In the genomic region with DNA sequence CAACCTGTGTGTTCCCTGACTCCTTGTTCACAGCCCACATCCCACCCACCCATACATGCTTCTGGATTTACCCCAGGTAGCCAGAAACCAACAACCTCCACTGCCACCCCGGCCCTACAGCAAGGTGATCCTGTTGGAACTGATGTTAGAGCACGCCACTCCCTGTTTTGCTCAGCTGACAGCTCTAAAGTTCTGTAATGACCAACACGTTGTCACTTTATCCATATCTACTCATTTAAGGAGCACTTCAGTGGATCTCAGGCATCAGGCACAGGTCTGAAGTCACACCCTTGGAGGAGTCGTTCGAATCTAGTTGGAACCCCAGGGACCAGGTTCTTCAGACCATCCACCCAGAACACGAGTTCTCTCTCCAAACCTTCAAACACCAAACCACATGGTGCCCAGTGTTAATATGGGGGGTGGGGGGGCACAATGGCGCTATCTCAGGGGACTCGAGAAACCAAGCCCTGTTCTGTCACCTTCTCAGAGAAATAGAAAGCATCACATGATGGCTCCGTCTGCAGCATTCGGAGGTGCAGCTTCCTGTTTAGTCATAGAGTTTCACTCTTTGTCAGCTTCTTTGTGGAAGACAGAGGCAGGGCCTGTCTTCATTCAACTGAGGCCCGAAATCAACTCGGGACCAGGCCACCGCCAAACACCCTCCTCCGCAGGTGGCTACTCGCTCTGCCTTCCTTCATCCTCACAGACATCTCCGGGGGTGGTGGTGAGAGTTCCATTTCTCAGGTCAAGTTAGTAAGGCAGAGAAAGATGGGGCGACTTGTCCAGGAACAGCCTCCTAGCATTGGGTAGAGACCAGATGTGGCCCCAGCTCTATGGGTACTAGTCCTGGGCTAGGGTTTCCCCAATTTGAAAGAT, we compare ENCODE assay signal across 8 cellular contexts.
A peak's percentile ranks its signal among the peaks of the same experiment; 100 is the strongest.
DNase-seq lines count a peak whose midpoint lies in the region; ATAC-seq, FAIRE-seq and TF ChIP-seq lines count a peak whose summit lies in the region.

No MANE protein-coding gene starts in this region.

- H3K4me1 ChIP-seq in right lobe of liver (peaks cover 0 to 25% (median 10%) of the 10 kb centered on the region in 4 donors), HepG2 (ENCODE audit: insufficient read depth, low read length) (no peaks in the 10 kb centered on the region), H9 (ENCODE audit: insufficient read depth, low read length) (no peaks in the 10 kb centered on the region)

- no peak overlapping the region for H2BK120ac ChIP-seq in H9 (ENCODE audit: low read depth, low read length, poor library complexity, severe bottlenecking)

- H3K4me1 Mint-ChIP-seq in H9: peaks cover 17 to 26% of the 10 kb centered on the region in 2 experiments

- no peak overlapping the region for H4K8ac ChIP-seq in H9 (replicated peaks; ENCODE audit: insufficient read length, low read depth, low read length)

- no peak overlapping the region for H3K14ac ChIP-seq in H9 (ENCODE audit: insufficient read depth, low read length)

- in situ Hi-C loops in HepG2 (cut with HindIII; ENCODE audit: extremely low pct_ligation_motif_present, low pct_unique_long_range_greater_than_20kb): no loop called here

- peak overlapping the region in 2 of 3 donors; percentile 16 to 50 for H3K27ac ChIP-seq in right lobe of liver
- no peak overlapping the region for H3K27ac ChIP-seq in HepG2 (ENCODE audit: extremely low read length, insufficient read depth, low read length)
- H3K27ac ChIP-seq in H9 (ENCODE audit: insufficient read length, low read depth, low read length): no peak overlapping the region

- H3K4me2 ChIP-seq in HepG2 (ENCODE audit: low read depth, low read length): no peak overlapping the region
- H3K4me2 ChIP-seq in H9 (ENCODE audit: insufficient read depth, insufficient read length, low read length): no peak overlapping the region

- H3K9me3 ChIP-seq in right lobe of liver (no peaks in the 10 kb centered on the region), HepG2 (ENCODE audit: low read length) (no peaks in the 10 kb centered on the region), H9 (ENCODE audit: control insufficient read depth, low read depth, low read length) (no peaks in the 10 kb centered on the region)

- H3K27me3 Mint-ChIP-seq in H9 (ENCODE audit: low read depth): peaks cover 2% of the 10 kb centered on the region; the same call in 1 of the 2 replicates

- no peak overlapping the region for H4K91ac ChIP-seq in H9 (ENCODE audit: insufficient read length, low read depth, low read length)

- no peaks in the 10 kb centered on the region for H3K79me1 ChIP-seq in H9 (ENCODE audit: insufficient read depth, low read depth, low read length, poor library complexity, severe bottlenecking)

- 65% methylated on average over 12 of the region's 17 CpGs for WGBS in right lobe of liver (ENCODE audit: insufficient coverage, low coverage, low lambda C conversion rate, missing lambda C conversion rate)
- WGBS in HepG2 (ENCODE audit: low lambda C conversion rate): 96% methylated on average over 17 of the region's 17 CpGs
- whole genome bisulfite sequencing in H9 (ENCODE audit: extremely low coverage, insufficient read length, low lambda C conversion rate): no CpG with 5 or more reads among the region's 17 CpGs

- no peak overlapping the region for H3K4me3 Mint-ChIP-seq in H9

- H2AFZ ChIP-seq in HepG2 (ENCODE audit: low read length) (no peak overlapping the region), H9 (ENCODE audit: low read length) (no peak overlapping the region)

- TF ChIP-seq CTCF in right lobe of liver (IDR thresholded peaks at IDR 0.05) (no peak), HepG2 (CRISPR knock-in tag; IDR thresholded peaks at IDR 0.05) (no peak), H9 (conservative IDR thresholded peaks at IDR 0.05) (no peak)

- H3T11ph ChIP-seq in H9 (ENCODE audit: low read length): no peak overlapping the region

- DNase-seq in right lobe of liver (no peak), HepG2 (ENCODE audit: low spot score) (no peak), activated T-cell treated with anti-CD3 and anti-CD28 coated beads for 24 hours (ENCODE audit: low read depth) (peak; percentile 61), sciatic nerve (ENCODE audit: low spot score) (peak; percentile 19), NCI-H82 (lab: John Stamatoyannopoulos, UW) (no peak), COLO668 (lab: John Stamatoyannopoulos, UW; ENCODE audit: unreplicated experiment) (no peak), H9 (no peak)

- no peak overlapping the region for H4K5ac ChIP-seq in H9 (ENCODE audit: insufficient read length, low read depth, low read length)

- H2BK5ac ChIP-seq in H9 (ENCODE audit: insufficient read length, low read length): no peak overlapping the region

- H3K18ac ChIP-seq in H9 (ENCODE audit: insufficient read length, low read depth, low read length): no peak overlapping the region

- H3K23ac ChIP-seq in H9 (ENCODE audit: insufficient read length, low read depth, low read length): no peak overlapping the region

- POLR2A ChIA-PET in HepG2 (lab: Yijun Ruan, JAX): no interaction called here

- ATAC-seq in right lobe of liver (peak; percentile 37 to 49 (median 44)), HepG2 (no peak), HG03558 (IDR thresholded peaks at IDR 0.05; ENCODE audit: extremely low read depth, unreplicated experiment) (peak; percentile 51), sciatic nerve (no peak)

- TF ChIP-seq EP300 in HepG2 (IDR thresholded peaks at IDR 0.05; ENCODE audit: low read depth in 2 of 2, low read length in 2 of 2) (no peak), HepG2 (CRISPR knock-in tag; IDR thresholded peaks at IDR 0.05; ENCODE audit: borderline replicate concordance) (no peak)

- H4K20me1 ChIP-seq in HepG2 (ENCODE audit: insufficient read depth, low read length): no peaks in the 10 kb centered on the region
- H4K20me1 ChIP-seq in H9 (ENCODE audit: control insufficient read depth, insufficient read depth, insufficient read length): no peaks in the 10 kb centered on the region

- H3K79me2 ChIP-seq in HepG2 (ENCODE audit: insufficient read depth, low read length) (no peaks in the 10 kb centered on the region), H9 (ENCODE audit: insufficient read depth, low read length) (no peaks in the 10 kb centered on the region)

- H3K23me2 ChIP-seq in H9 (ENCODE audit: insufficient read length, low read depth, low read length, poor library complexity, severe bottlenecking): no peaks in the 10 kb centered on the region

- TF ChIP-seq RAD21 in HepG2 (CRISPR knock-in tag; IDR thresholded peaks at IDR 0.05): no peak

- H3K4me3 ChIP-seq in right lobe of liver: no peak overlapping the region
- H3K4me3 ChIP-seq in HepG2 (replicated peaks in 1 of 3; ENCODE audit: insufficient read depth in 1 of 3, low read depth in 2 of 3, low read length in 3 of 3): no peak overlapping the region

- H2BK15ac ChIP-seq in H9 (ENCODE audit: low read depth, low read length): no peak overlapping the region; the same call in 1 of the 2 replicates

- H3K56ac ChIP-seq in H9 (ENCODE audit: insufficient read length, low read depth, low read length): no peak overlapping the region

- intact Hi-C loops in right lobe of liver (cut with DNase I) (no loop called here), HepG2 (cut with micrococcal nuclease; ENCODE audit: unreplicated experiment) (no loop called here), sciatic nerve (cut with DNase I) (no loop called here)

- no peak overlapping the region; a peak in 3 of 7 replicates for H3K27ac Mint-ChIP-seq in H9

- H3K36me3 ChIP-seq in right lobe of liver (no peaks in the 10 kb centered on the region), HepG2 (replicated peaks in 1 of 2; ENCODE audit: control insufficient read depth in 1 of 2, insufficient read depth in 2 of 2, low read length in 2 of 2) (peaks cover 0 to 8% of the 10 kb centered on the region in 2 experiments; a peak in 2 of 5 replicates)

- no peak overlapping the region for H2BK12ac ChIP-seq in H9 (ENCODE audit: insufficient read length, low read depth, low read length)

- no peak for FAIRE-seq in HepG2 (lab: Jason Lieb, UNC)

- H3K36me3 Mint-ChIP-seq in H9 (ENCODE audit: insufficient read depth in 1 of 3, low read depth in 3 of 3): peaks cover 0 to 1% (median 0%) of the 10 kb centered on the region in 3 experiments; a peak in 1 of 7 replicates

- BruUV-seq in HepG2 (replicated peaks; lab: Mats Ljungman, UMichigan): no TSS peak

- H3K9ac ChIP-seq in HepG2 (ENCODE audit: insufficient read depth, low read depth, low read length): no peak overlapping the region
- H3K9ac ChIP-seq in H9 (ENCODE audit: extremely low read depth, insufficient read length, low read length): no peak overlapping the region

- no peaks in the 10 kb centered on the region for H3K9me3 Mint-ChIP-seq in H9

- H3K27me3 ChIP-seq in right lobe of liver (no peaks in the 10 kb centered on the region), HepG2 (ENCODE audit: control insufficient read depth in 1 of 2, insufficient read depth in 2 of 2, low read length in 2 of 2) (no peaks in the 10 kb centered on the region), H9 (ENCODE audit: insufficient read depth, low read length) (no peaks in the 10 kb centered on the region)

- H3K4ac ChIP-seq in H9 (ENCODE audit: low read depth, low read length): no peak overlapping the region

- H2BK20ac ChIP-seq in H9 (ENCODE audit: low read depth, low read length, poor library complexity, severe bottlenecking): no peak overlapping the region

- no peak for TF ChIP-seq POLR2A in right lobe of liver (IDR thresholded peaks at IDR 0.05)
- no peak for TF ChIP-seq POLR2A in HepG2 (IDR thresholded peaks at IDR 0.05; ENCODE audit: insufficient read depth in 1 of 2, low read depth in 2 of 2, low read length in 2 of 2)

- CTCF ChIA-PET in HepG2 (lab: Yijun Ruan, JAX; ENCODE audit: low intra/inter-chr PET ratio, low total read pairs): no interaction called here

- H2AK5ac ChIP-seq in H9 (ENCODE audit: insufficient read length, low read length): no peak overlapping the region

TF ChIP-seq in HepG2, 621 proteins besides CTCF, POLR2A, EP300 and RAD21:
- TF ChIP-seq STAG1 (CRISPR knock-in tag; IDR thresholded peaks at IDR 0.05) (no peak), ZNF205 (CRISPR knock-in tag; IDR thresholded peaks at IDR 0.05) (no peak), BHLHE40 (IDR thresholded peaks at IDR 0.05; ENCODE audit: low read length) (no peak), DMAP1 (CRISPR knock-in tag; IDR thresholded peaks at IDR 0.05) (no peak), ZFP36 (IDR thresholded peaks at IDR 0.05; ENCODE audit: borderline replicate concordance, low read depth, low read length, partially characterized antibody) (no peak), ZNF7 (CRISPR knock-in tag; IDR thresholded peaks at IDR 0.05) (no peak), RBFOX2 (IDR thresholded peaks at IDR 0.05; ENCODE audit: low read depth, low read length) (no peak), NR2C2 (CRISPR knock-in tag; IDR thresholded peaks at IDR 0.05; ENCODE audit: borderline replicate concordance) (no peak)

Comparison
In these comparisons a context has a peak if more than half of its experiments do, and no peak if none do; other contexts are left out.
1. ATAC-seq: peak in right lobe of liver (4 of 4) and HG03558 (single experiment); none in HepG2 (single experiment) and sciatic nerve (single experiment).
2. H3K27ac ChIP-seq: peak in right lobe of liver (2 of 3); none in HepG2 (single experiment) and H9 (single experiment).
3. DNase-seq: peak in activated T-cell treated with anti-CD3 and anti-CD28 coated beads for 24 hours (single experiment) and sciatic nerve (single experiment); none in right lobe of liver (0 of 3), HepG2 (single experiment), NCI-H82 (single experiment), COLO668 (single experiment) and H9 (single experiment).